8 cellular contexts compared by ENCODE assay signal in genomic region chr5:102753889-102754498, GRCh38. TPM values are rescaled to one million over a fixed set of nuclear protein-coding genes. Genes with fewer than 3 reads are reported as not detected.
A peak's percentile ranks its signal among the peaks of the same experiment; 100 is the strongest.
DNase-seq lines count a peak whose midpoint lies in the region; FAIRE-seq lines count a peak whose summit lies in the region.

No MANE protein-coding gene starts in this region.

- FAIRE-seq in frontal cortex (lab: Jason Lieb, UNC), result no peak

- peaks cover 30% of the 10 kb centered on the region for H3K4me1 Mint-ChIP-seq in activated CD4-positive, alpha-beta T cell treated with anti-CD3 and anti-CD28 coated beads, Interleukin-2, amount 10 ng/mL, durations not matched to agents 24 days and 14 days

- H3K4me3 Mint-ChIP-seq in activated CD4-positive, alpha-beta T cell treated with anti-CD3 and anti-CD28 coated beads, Interleukin-2, amount 10 ng/mL, durations not matched to agents 24 days and 14 days, result peak overlapping the region; percentile 95

- peaks cover 19% of the 10 kb centered on the region for H3K27me3 ChIP-seq in H7 (ENCODE audit: control insufficient read depth, insufficient read depth, low read length)

- intact Hi-C loops in activated CD4-positive, alpha-beta T cell treated with anti-CD3 and anti-CD28 coated beads, Interleukin-2, amount 10 ng/mL, durations not matched to agents 24 days and 14 days (cut with micrococcal nuclease), result loop anchor here (1.0 kb wide), 1 partner anchor 8 kb away; no protein-coding TSS in a partner anchor

- peaks cover 4% of the 10 kb centered on the region for H3K9me3 Mint-ChIP-seq in activated CD4-positive, alpha-beta T cell treated with anti-CD3 and anti-CD28 coated beads, Interleukin-2, amount 10 ng/mL, durations not matched to agents 24 days and 14 days

- peaks cover 8% of the 10 kb centered on the region for H3K36me3 Mint-ChIP-seq in activated CD4-positive, alpha-beta T cell treated with anti-CD3 and anti-CD28 coated beads, Interleukin-2, amount 10 ng/mL, durations not matched to agents 24 days and 14 days (ENCODE audit: low read depth)

- DNase-seq in H7, result peak; percentile 57
- DNase-seq in activated CD4-positive, alpha-beta T cell treated with anti-CD3 and anti-CD28 coated beads, Interleukin-2, amount 10 ng/mL, durations not matched to agents 24 days and 14 days, result peak; percentile 56
- DNase-seq in frontal cortex (ENCODE audit: low spot score in 2 of 2), result peak; percentile 28 to 38
- DNase-seq in skeletal muscle cell (ENCODE audit: low read depth), result no peak
- no peak for DNase-seq in EL
- no peak for DNase-seq in effector CD8-positive, alpha-beta T cell (lab: John Stamatoyannopoulos, UW)
- no peak for DNase-seq in COLO668 (lab: John Stamatoyannopoulos, UW; ENCODE audit: unreplicated experiment)
- DNase-seq in pons (ENCODE audit: low spot score), result no peak

- no peaks in the 10 kb centered on the region for H3K36me3 ChIP-seq in H7 (replicated peaks; ENCODE audit: control insufficient read depth, insufficient read depth, low read length)

- peak overlapping the region; percentile 68 for H3K4me3 ChIP-seq in H7 (ENCODE audit: insufficient read depth, low read depth, low read length)
- H3K4me3 ChIP-seq in skeletal muscle cell (ENCODE audit: low read depth, low read length), result peak overlapping the region; percentile 91

- peaks cover 2% of the 10 kb centered on the region for H3K27me3 Mint-ChIP-seq in activated CD4-positive, alpha-beta T cell treated with anti-CD3 and anti-CD28 coated beads, Interleukin-2, amount 10 ng/mL, durations not matched to agents 24 days and 14 days

- H3K27ac Mint-ChIP-seq in activated CD4-positive, alpha-beta T cell treated with anti-CD3 and anti-CD28 coated beads, Interleukin-2, amount 10 ng/mL, durations not matched to agents 24 days and 14 days, result peak overlapping the region; percentile 85

RNA-seq across cellular contexts. Expression of gene PAM, which starts 1.1 kb away (rescaled TPM):
- total RNA-seq in H7 (2014; rRNA removed; shearing (Covaris generic)), result 33.7 and 33.9 TPM in 2 replicates
- total RNA-seq in activated CD4-positive, alpha-beta T cell treated with anti-CD3 and anti-CD28 coated beads, Interleukin-2, amount 10 ng/mL, durations not matched to agents 24 days and 14 days, result 72.2 and 73.3 TPM in 2 replicates
- total RNA-seq in frontal cortex, result 61.6 TPM

Comparison
In these comparisons a context has a peak if more than half of its experiments do, and no peak if none do; other contexts are left out.
1. DNase-seq: peak in H7 (single experiment), activated CD4-positive, alpha-beta T cell treated with anti-CD3 and anti-CD28 coated beads, Interleukin-2, amount 10 ng/mL, durations not matched to agents 24 days and 14 days (single experiment) and frontal cortex (2 of 2); none in skeletal muscle cell (single experiment), EL (single experiment), effector CD8-positive, alpha-beta T cell (single experiment), COLO668 (single experiment) and pons (single experiment).